Comparison of ENCODE assay signal across 15 cellular contexts in genomic region chr3:196323723-196324122, GRCh38. TPM values are rescaled to one million over a fixed set of nuclear protein-coding genes. Genes with fewer than 3 reads are reported as not detected.
DNase-seq lines count a peak whose midpoint lies in the region; ATAC-seq and TF ChIP-seq lines count a peak whose summit lies in the region.
"Had no signal": no experiment of that assay in that cellular context is flagged by ENCODE, and none has a peak within 500 bp of the region (broad histone marks: within the 10 kb centered on the region; RNA-seq: fewer than 3 reads in every experiment).

No MANE protein-coding gene starts in this region.

- no peak overlapping the region for H3K4ac ChIP-seq in IMR-90 (ENCODE audit: low read depth, low read length)

- H4K20me1 ChIP-seq in IMR-90 (ENCODE audit: insufficient read depth, low read length) = no peaks in the 10 kb centered on the region
- no peaks in the 10 kb centered on the region for H4K20me1 ChIP-seq in hepatocyte (ENCODE audit: insufficient read depth, poor library complexity, severe bottlenecking)

- no peak overlapping the region for H3K4me3 Mint-ChIP-seq in CD8-positive, alpha-beta T cell
- H3K4me3 Mint-ChIP-seq in activated CD4-positive, alpha-beta T cell treated with anti-CD3 and anti-CD28 coated beads, Interleukin-2, amount 10 ng/mL, durations not matched to agents 7 days and 5 days = no peak overlapping the region

- no peak for ATAC-seq in CD8-positive, alpha-beta T cell
- peak; percentile 52 for ATAC-seq in IMR-90 (ENCODE audit: low read depth)

- H3K9me2 ChIP-seq in hepatocyte (replicated peaks; ENCODE audit: insufficient read depth) = no peaks in the 10 kb centered on the region

- H3K4me1 ChIP-seq in CD8-positive, alpha-beta T cell (ENCODE audit: insufficient read depth, low read length) = no peaks in the 10 kb centered on the region
- H3K4me1 ChIP-seq in IMR-90 (ENCODE audit: control insufficient read depth, insufficient read depth, low read length) (peaks cover 2% of the 10 kb centered on the region; the same call in 1 of the 2 replicates), hepatocyte (ENCODE audit: insufficient read depth) (no peaks in the 10 kb centered on the region)
- H3K4me1 ChIP-seq: ascending aorta had no signal

- H4K5ac ChIP-seq in IMR-90 (ENCODE audit: low read depth, low read length) = no peak overlapping the region

- H3K36me3 ChIP-seq in CD8-positive, alpha-beta T cell (ENCODE audit: insufficient read depth, low read length) = no peaks in the 10 kb centered on the region
- no peaks in the 10 kb centered on the region for H3K36me3 ChIP-seq in IMR-90 (ENCODE audit: control insufficient read depth, insufficient read depth, low read length)
- no peaks in the 10 kb centered on the region for H3K36me3 ChIP-seq in hepatocyte (replicated peaks; ENCODE audit: insufficient read depth, low read depth)
- H3K36me3 ChIP-seq: ascending aorta, esophagus muscularis mucosa had no signal

- no peak overlapping the region for H4K91ac ChIP-seq in IMR-90 (ENCODE audit: insufficient read depth, low read depth, low read length)

- H4K8ac ChIP-seq in IMR-90 (ENCODE audit: low read depth in 2 of 2, low read length in 2 of 2) = no peak overlapping the region

- peaks cover 6% of the 10 kb centered on the region; the same call in 1 of the 2 replicates for H3K9me1 ChIP-seq in IMR-90 (ENCODE audit: insufficient read depth, low read length)

- H3K27me3 Mint-ChIP-seq in CD8-positive, alpha-beta T cell (ENCODE audit: low read depth) = no peaks in the 10 kb centered on the region
- peaks cover 5% of the 10 kb centered on the region for H3K27me3 Mint-ChIP-seq in activated CD4-positive, alpha-beta T cell treated with anti-CD3 and anti-CD28 coated beads, Interleukin-2, amount 10 ng/mL, durations not matched to agents 7 days and 5 days

- no peak overlapping the region for H2AK5ac ChIP-seq in IMR-90 (ENCODE audit: low read depth, low read length)

- H3K79me2 ChIP-seq in hepatocyte = no peaks in the 10 kb centered on the region

- intact Hi-C loops in CD8-positive, alpha-beta T cell (cut with DNase I, micrococcal nuclease) = no loop called here
- intact Hi-C loops in IMR-90 (cut with micrococcal nuclease) = no loop called here

- dilution Hi-C loops in IMR-90 (cut with HindIII; ENCODE audit: low sequenced_read_pairs, unreplicated experiment) = no loop called here

- TF ChIP-seq CTCF in CD8-positive, alpha-beta T cell (IDR thresholded peaks at IDR 0.05) = no peak
- TF ChIP-seq CTCF in IMR-90 (conservative IDR thresholded peaks at IDR 0.05; ENCODE audit: low read depth, low read length) (peak; percentile 29; the same call in 1 of the 2 replicates), hepatocyte (IDR thresholded peaks at IDR 0.05; ENCODE audit: poor library complexity) (peak; percentile 15)

- H3K9me3 Mint-ChIP-seq in CD8-positive, alpha-beta T cell = no peaks in the 10 kb centered on the region
- H3K9me3 Mint-ChIP-seq in activated CD4-positive, alpha-beta T cell treated with anti-CD3 and anti-CD28 coated beads, Interleukin-2, amount 10 ng/mL, durations not matched to agents 7 days and 5 days = no peaks in the 10 kb centered on the region

- H2BK5ac ChIP-seq in IMR-90 (ENCODE audit: low read depth, low read length, poor library complexity, severe bottlenecking) = no peak overlapping the region

- peak; percentile 32; the same call in 1 of the 2 replicates for TF ChIP-seq RAD21 in IMR-90 (IDR thresholded peaks at IDR 0.05; ENCODE audit: low read length)

- no peak for TF ChIP-seq POLR2A in IMR-90 (IDR thresholded peaks at IDR 0.05; ENCODE audit: low read depth, low read length)

- no peak overlapping the region for H3K56ac ChIP-seq in IMR-90 (ENCODE audit: extremely low read depth, insufficient read depth, low read length)

- no peak overlapping the region for H3K4me3 ChIP-seq in CD8-positive, alpha-beta T cell (ENCODE audit: low read depth, low read length)
- H3K4me3 ChIP-seq in IMR-90 (ENCODE audit: insufficient read depth, low read depth, low read length) (no peak overlapping the region), hepatocyte (no peak overlapping the region)
- H3K4me3 ChIP-seq: ascending aorta, esophagus muscularis mucosa had no signal

- no peaks in the 10 kb centered on the region for H3K27me3 ChIP-seq in CD8-positive, alpha-beta T cell (ENCODE audit: insufficient read depth, low read length)
- no peaks in the 10 kb centered on the region for H3K27me3 ChIP-seq in IMR-90 (ENCODE audit: control insufficient read depth, insufficient read depth, low read length)
- H3K27me3 ChIP-seq in hepatocyte = no peaks in the 10 kb centered on the region
- H3K27me3 ChIP-seq: ascending aorta, esophagus muscularis mucosa had no signal

- H3K27ac Mint-ChIP-seq in CD8-positive, alpha-beta T cell = peak overlapping the region; percentile 7
- no peak overlapping the region for H3K27ac Mint-ChIP-seq in activated CD4-positive, alpha-beta T cell treated with anti-CD3 and anti-CD28 coated beads, Interleukin-2, amount 10 ng/mL, durations not matched to agents 7 days and 5 days

- BruUV-seq in IMR-90 (replicated peaks; lab: Mats Ljungman, UMichigan) = no TSS peak

- H3K4me1 Mint-ChIP-seq in CD8-positive, alpha-beta T cell (ENCODE audit: low read depth) = peaks cover 10% of the 10 kb centered on the region
- peaks cover 11% of the 10 kb centered on the region for H3K4me1 Mint-ChIP-seq in activated CD4-positive, alpha-beta T cell treated with anti-CD3 and anti-CD28 coated beads, Interleukin-2, amount 10 ng/mL, durations not matched to agents 7 days and 5 days

- 63% methylated on average over 3 of the region's 12 CpGs; no CpG with 5 or more reads in 1 of the 2 experiments for WGBS in IMR-90 (ENCODE audit: extremely low coverage in 2 of 2, insufficient read length in 1 of 2), 2 experiments
- 64% methylated on average over 12 of the region's 12 CpGs for WGBS in hepatocyte (ENCODE audit: low lambda C conversion rate, missing lambda C conversion rate)

- H2BK20ac ChIP-seq in IMR-90 (ENCODE audit: low read depth, low read length) = no peak overlapping the region

- POLR2A ChIA-PET in CD8-positive, alpha-beta T cell (lab: Charles Lee) = no interaction called here
- POLR2A ChIA-PET in IMR-90 (lab: Charles Lee; ENCODE audit: unreplicated experiment) = no interaction called here
- POLR2A ChIA-PET in activated CD4-positive, alpha-beta T cell treated with anti-CD3 and anti-CD28 coated beads, Interleukin-2, amount 10 ng/mL, durations not matched to agents 7 days and 5 days (lab: Charles Lee) = no interaction called here

- no peak overlapping the region for H3K14ac ChIP-seq in IMR-90 (replicated peaks; ENCODE audit: low read depth, low read length)

- H3K4me2 ChIP-seq in IMR-90 (ENCODE audit: low read depth, low read length) = no peak overlapping the region
- H3K4me2 ChIP-seq in hepatocyte = no peak overlapping the region
- H3K4me2 ChIP-seq: KMS-11 had no signal

- no peak overlapping the region for H2BK120ac ChIP-seq in IMR-90 (ENCODE audit: low read depth, low read length)

- H3K36me3 Mint-ChIP-seq in CD8-positive, alpha-beta T cell = no peaks in the 10 kb centered on the region
- no peaks in the 10 kb centered on the region for H3K36me3 Mint-ChIP-seq in activated CD4-positive, alpha-beta T cell treated with anti-CD3 and anti-CD28 coated beads, Interleukin-2, amount 10 ng/mL, durations not matched to agents 7 days and 5 days (ENCODE audit: low read depth)

- no peak overlapping the region for H2AFZ ChIP-seq in IMR-90 (replicated peaks; ENCODE audit: low read length, poor library complexity)
- no peak overlapping the region for H2AFZ ChIP-seq in hepatocyte

- H2BK15ac ChIP-seq in IMR-90 (ENCODE audit: low read depth, low read length) = no peak overlapping the region

- H3K9ac ChIP-seq in IMR-90 (ENCODE audit: low read depth, low read length) = no peak overlapping the region
- H3K9ac ChIP-seq: KMS-11 had no signal

- in situ Hi-C loops in IMR-90 (cut with MboI; ENCODE audit: low sequenced_read_pairs) = no loop called here

- H2AK9ac ChIP-seq in IMR-90 (replicated peaks; ENCODE audit: low read depth, low read length, poor library complexity) = no peak overlapping the region

- DNase-seq in CD8-positive, alpha-beta T cell = no peak
- DNase-seq in IMR-90 (peak; percentile 47), SK-N-DZ (ENCODE audit: low spot score) (peak; percentile 90), hepatocyte (ENCODE audit: low spot score) (peak; percentile 34), AG08395 (ENCODE audit: low spot score) (no peak), GM19238 (ENCODE audit: insufficient read length, low spot score) (no peak)
- DNase-seq in stimulated activated CD4-positive, alpha-beta T cell treated with anti-CD3 and anti-CD28 coated beads, Interleukin-2, amount 100 ng/mL, for 24 hours = no peak
- DNase-seq in activated CD4-positive, alpha-beta T cell treated with anti-CD3 and anti-CD28 coated beads, Interleukin-2, amount 10 ng/mL, durations not matched to agents 7 days and 5 days = no peak
- DNase-seq: left cardiac atrium; occipital lobe; stimulated activated CD4-positive, alpha-beta T cell treated with anti-CD3 and anti-CD28 coated beads, Interleukin-4, amount 100 ng/mL, for 24 hours; T-helper 9 cell had no signal

- H3K79me1 ChIP-seq in IMR-90 (ENCODE audit: low read depth in 1 of 2, low read length in 2 of 2) = peaks cover 0 to 8% of the 10 kb centered on the region in 2 experiments; a peak in 3 of 4 replicates

- H3K9me3 ChIP-seq in CD8-positive, alpha-beta T cell (ENCODE audit: low read length) = no peaks in the 10 kb centered on the region
- no peaks in the 10 kb centered on the region for H3K9me3 ChIP-seq in IMR-90 (ENCODE audit: control insufficient read depth, insufficient read depth, low read length)
- H3K9me3 ChIP-seq in hepatocyte (ENCODE audit: low read depth) = no peaks in the 10 kb centered on the region
- H3K9me3 ChIP-seq: ascending aorta, esophagus muscularis mucosa had no signal

- no peak overlapping the region for H3K18ac ChIP-seq in IMR-90 (ENCODE audit: low read depth, low read length)

- no peak overlapping the region for H3K23ac ChIP-seq in IMR-90 (ENCODE audit: low read depth, low read length)

- CTCF ChIA-PET in CD8-positive, alpha-beta T cell (lab: Charles Lee) = interaction anchor here (0.7 to 1.1 kb wide), 2 partner anchors 46 to 70 kb away, joined by 3 read pairs; no protein-coding TSS in a partner anchor
- CTCF ChIA-PET in IMR-90 (lab: Yijun Ruan, JAX) = interaction anchor here (0.7 kb wide), 1 partner anchor 26 kb away, joined by 4 read pairs; no protein-coding TSS in a partner anchor
- CTCF ChIA-PET in activated CD4-positive, alpha-beta T cell treated with anti-CD3 and anti-CD28 coated beads, Interleukin-2, amount 10 ng/mL, durations not matched to agents 7 days and 5 days (lab: Charles Lee) = no interaction called here

- no peak overlapping the region for H3K27ac ChIP-seq in CD8-positive, alpha-beta T cell (ENCODE audit: low read depth, low read length)
- H3K27ac ChIP-seq in IMR-90 (ENCODE audit: insufficient read depth, low read length) (no peak overlapping the region), hepatocyte (no peak overlapping the region)
- H3K27ac ChIP-seq: ascending aorta, esophagus muscularis mucosa, KMS-11 had no signal

RNA-seq across cellular contexts. Expression of gene DYNLT2B, which starts 5.7 kb away (rescaled TPM):
- total RNA-seq in CD8-positive, alpha-beta T cell = 1 to 10 TPM; 1.1 to 3.0 TPM
- 2.2 and 4.2 TPM in 2 replicates for total RNA-seq in IMR-90 (2012; rRNA removed)
- 6.0 and 8.3 TPM in 2 replicates for polyA plus RNA-seq in IMR-90 (2012; rRNA removed)
- polyA plus RNA-seq in IMR-90 (2012; cell fraction: cytosol; rRNA removed) = 5.4 and 5.6 TPM in 2 replicates
- polyA plus RNA-seq in IMR-90 (2012; cell fraction: nucleus; rRNA removed; ENCODE audit: low replicate concordance) = 2.3 and 3.5 TPM in 2 replicates
- 66.5 and 77.3 TPM in 2 replicates for polyA plus RNA-seq in SK-N-DZ (2014; cell fraction: cytosol; rRNA removed)
- polyA plus RNA-seq in SK-N-DZ (2014; cell fraction: nucleus; rRNA removed) = 28.9 and 48.1 TPM in 2 replicates
- total RNA-seq in hepatocyte = 7.0 and 10.9 TPM in 2 replicates
- 19.6 and 23.5 TPM in 2 replicates for polyA plus RNA-seq in hepatocyte
- total RNA-seq in activated CD4-positive, alpha-beta T cell treated with anti-CD3 and anti-CD28 coated beads, Interleukin-2, amount 10 ng/mL, durations not matched to agents 7 days and 5 days = 10 to 100 TPM; 20.3 to 23.0 TPM
- total RNA-seq: ascending aorta had no signal

RNA-seq across cellular contexts. Expression of gene TM4SF19, which starts 14.5 kb away (rescaled TPM):
- not detected for total RNA-seq in CD8-positive, alpha-beta T cell
- total RNA-seq in IMR-90 (2012; rRNA removed) = not detected in 2 replicates
- not detected in 2 replicates for polyA plus RNA-seq in IMR-90 (2012; rRNA removed)
- not detected in 2 replicates for polyA plus RNA-seq in IMR-90 (2012; cell fraction: cytosol; rRNA removed)
- not detected in 2 replicates for polyA plus RNA-seq in IMR-90 (2012; cell fraction: nucleus; rRNA removed; ENCODE audit: low replicate concordance)
- polyA plus RNA-seq in SK-N-DZ (2014; cell fraction: cytosol; rRNA removed) = not detected in 2 replicates
- polyA plus RNA-seq in SK-N-DZ (2014; cell fraction: nucleus; rRNA removed) = not detected in 2 replicates
- 0.84 TPM in 1 of 2 replicates, not detected in the other for total RNA-seq in hepatocyte
- polyA plus RNA-seq in hepatocyte = not detected in 2 replicates
- not detected for total RNA-seq in activated CD4-positive, alpha-beta T cell treated with anti-CD3 and anti-CD28 coated beads, Interleukin-2, amount 10 ng/mL, durations not matched to agents 7 days and 5 days
- total RNA-seq: ascending aorta, esophagus muscularis mucosa, left cardiac atrium, occipital lobe had no signal

RNA-seq across cellular contexts. Expression of gene PCYT1A, which starts 36.2 kb away (rescaled TPM):
- total RNA-seq in CD8-positive, alpha-beta T cell = 10 to 100 TPM; 47.9 to 48.8 TPM
- total RNA-seq in IMR-90 (2012; rRNA removed) (124 and 127 TPM in 2 replicates), hepatocyte (69.1 and 69.7 TPM in 2 replicates)
- polyA plus RNA-seq in IMR-90 (2012; rRNA removed) (56.5 and 62.8 TPM in 2 replicates), hepatocyte (23.8 and 30.1 TPM in 2 replicates)
- 26.3 and 31.5 TPM in 2 replicates for polyA plus RNA-seq in IMR-90 (2012; cell fraction: cytosol; rRNA removed)
- polyA plus RNA-seq in IMR-90 (2012; cell fraction: nucleus; rRNA removed; ENCODE audit: low replicate concordance) = 50.4 and 147 TPM in 2 replicates
- polyA plus RNA-seq in SK-N-DZ (2014; cell fraction: cytosol; rRNA removed) = 29.6 and 33.9 TPM in 2 replicates
- polyA plus RNA-seq in SK-N-DZ (2014; cell fraction: nucleus; rRNA removed) = 34.6 and 45.0 TPM in 2 replicates
- 10 to 100 TPM; 69.5 to 69.7 TPM for total RNA-seq in activated CD4-positive, alpha-beta T cell treated with anti-CD3 and anti-CD28 coated beads, Interleukin-2, amount 10 ng/mL, durations not matched to agents 7 days and 5 days

Comparison
In these comparisons a context has a peak if more than half of its experiments do, and no peak if none do; other contexts are left out.
1. DNase-seq: peak in IMR-90 (single experiment), SK-N-DZ (single experiment) and hepatocyte (single experiment); none in CD8-positive, alpha-beta T cell (0 of 7), stimulated activated CD4-positive, alpha-beta T cell treated with anti-CD3 and anti-CD28 coated beads, Interleukin-2, amount 100 ng/mL, for 24 hours (0 of 2), activated CD4-positive, alpha-beta T cell treated with anti-CD3 and anti-CD28 coated beads, Interleukin-2, amount 10 ng/mL, durations not matched to agents 7 days and 5 days (single experiment), AG08395 (single experiment) and GM19238 (single experiment).